11 cellular contexts compared by ENCODE assay signal in the genomic region with DNA sequence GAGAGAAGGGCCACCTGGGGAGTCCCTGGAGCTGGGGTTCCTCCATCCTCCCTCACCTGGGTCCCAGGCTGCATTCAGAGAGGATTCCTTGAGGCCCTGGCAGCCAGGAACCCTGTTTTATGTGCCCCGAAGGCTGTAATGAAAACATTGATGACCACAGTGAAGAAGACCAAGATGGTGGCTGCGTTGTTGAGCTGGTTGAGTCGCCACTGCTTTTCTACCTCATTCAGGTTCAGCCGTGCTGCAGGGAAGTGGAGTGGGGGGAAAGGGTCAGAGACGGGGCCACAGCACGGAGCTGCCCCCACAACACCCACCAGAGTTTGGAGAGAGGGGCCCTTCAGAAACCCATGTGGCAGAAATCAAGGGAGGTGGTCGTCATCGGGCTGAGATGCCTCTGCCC.
DNase-seq lines count a peak whose midpoint lies in the region; ATAC-seq and TF ChIP-seq lines count a peak whose summit lies in the region.
"Had no signal": no experiment of that assay in that cellular context is flagged by ENCODE, and none has a peak within 500 bp of the region (broad histone marks: within the 10 kb centered on the region; RNA-seq: fewer than 3 reads in every experiment).

No MANE protein-coding gene starts in this region.

- H3K9ac ChIP-seq in Loucy (ENCODE audit: low read depth, low read length, poor library complexity, severe bottlenecking), result peak overlapping the region; percentile 81
- H3K9ac ChIP-seq: GM23248 had no signal

- H3K4me3 Mint-ChIP-seq in natural killer cell (peak overlapping the region; percentile 85), glutamatergic neuron (ENCODE audit: unreplicated experiment) (no peak overlapping the region)
- H3K4me3 Mint-ChIP-seq in natural killer cell treated with Interleukin-12 subunit alpha and Interleukin-12 subunit beta and Interleukin-15 and Interleukin-18, amount 100 ng/mL, for 72 hours, result no peak overlapping the region

- 94% methylated on average over 7 to 8 of the region's 8 CpGs for WGBS in thyroid gland, 2 donors

- TF ChIP-seq POLR2A in thyroid gland (IDR thresholded peaks at IDR 0.05), result no peak

- no peaks in the 10 kb centered on the region for H3K9me2 ChIP-seq in Loucy (replicated peaks; ENCODE audit: low read depth, low read length)

- no peak for ATAC-seq in natural killer cell
- ATAC-seq in natural killer cell treated with Interleukin-12 subunit alpha and Interleukin-12 subunit beta and Interleukin-15 and Interleukin-18, amount 100 ng/mL, for 72 hours, result no peak

- H3K4me3 ChIP-seq in Loucy (ENCODE audit: low read length, poor library complexity, severe bottlenecking) (peak overlapping the region; percentile 72), thyroid gland (replicated peaks in 1 of 3) (no peak overlapping the region)
- H3K4me3 ChIP-seq: GM23248 had no signal

- H3K4me1 ChIP-seq in Loucy (ENCODE audit: insufficient read depth, low read length, poor library complexity, severe bottlenecking), result peaks cover 78% of the 10 kb centered on the region
- peaks cover 7 to 8% of the 10 kb centered on the region in 2 donors for H3K4me1 ChIP-seq in thyroid gland

- TF ChIP-seq CTCF in natural killer cell (IDR thresholded peaks at IDR 0.05) (no peak), Loucy (conservative IDR thresholded peaks at IDR 0.05; ENCODE audit: low read length) (no peak), glutamatergic neuron (IDR thresholded peaks at IDR 0.05; ENCODE audit: partially characterized antibody, unreplicated experiment) (no peak), thyroid gland (IDR thresholded peaks at IDR 0.05) (no peak)

- DNase-seq in natural killer cell (no peak), glutamatergic neuron (no peak), thyroid gland (no peak), OCI-M1 (lab: John Stamatoyannopoulos, UW) (no peak), SKM-1 treated with dmso at 0.1 percent for 144 hours (lab: John Stamatoyannopoulos, UW; ENCODE audit: unreplicated experiment) (no peak)
- DNase-seq in natural killer cell treated with Interleukin-12 subunit alpha and Interleukin-12 subunit beta and Interleukin-15 and Interleukin-18, amount 100 ng/mL, for 72 hours (ENCODE audit: low spot score), result no peak
- DNase-seq: GM23248, NCI-H1436, NCI-H2081 treated with DMSO at 0.1 percent for 48 hours, NCI-H524 had no signal

- H4K20me1 ChIP-seq in Loucy (ENCODE audit: insufficient read depth, low read length, poor library complexity, severe bottlenecking), result no peaks in the 10 kb centered on the region

- H3K27me3 ChIP-seq in Loucy (ENCODE audit: insufficient read depth, low read length, poor library complexity, severe bottlenecking) (no peaks in the 10 kb centered on the region), thyroid gland (peaks cover 3% of the 10 kb centered on the region)

- H3K9me3 Mint-ChIP-seq in natural killer cell, result no peaks in the 10 kb centered on the region
- H3K9me3 Mint-ChIP-seq in natural killer cell treated with Interleukin-12 subunit alpha and Interleukin-12 subunit beta and Interleukin-15 and Interleukin-18, amount 100 ng/mL, for 72 hours, result no peaks in the 10 kb centered on the region
- H3K9me3 Mint-ChIP-seq in glutamatergic neuron (ENCODE audit: unreplicated experiment), result peaks cover 14% of the 10 kb centered on the region

- no peaks in the 10 kb centered on the region for H3K27me3 Mint-ChIP-seq in natural killer cell (ENCODE audit: low read depth in 2 of 2)
- no peaks in the 10 kb centered on the region for H3K27me3 Mint-ChIP-seq in natural killer cell treated with Interleukin-12 subunit alpha and Interleukin-12 subunit beta and Interleukin-15 and Interleukin-18, amount 100 ng/mL, for 72 hours
- peaks cover 7% of the 10 kb centered on the region for H3K27me3 Mint-ChIP-seq in glutamatergic neuron (ENCODE audit: unreplicated experiment)

- H3K36me3 Mint-ChIP-seq in natural killer cell (no peaks in the 10 kb centered on the region), glutamatergic neuron (ENCODE audit: unreplicated experiment) (peaks cover 3% of the 10 kb centered on the region)
- no peaks in the 10 kb centered on the region for H3K36me3 Mint-ChIP-seq in natural killer cell treated with Interleukin-12 subunit alpha and Interleukin-12 subunit beta and Interleukin-15 and Interleukin-18, amount 100 ng/mL, for 72 hours

- H2AFZ ChIP-seq in Loucy (ENCODE audit: low read length), result no peak overlapping the region
- H2AFZ ChIP-seq: GM23248 had no signal

- H3K9me3 ChIP-seq in Loucy (ENCODE audit: insufficient read depth, low read depth, low read length) (no peaks in the 10 kb centered on the region), thyroid gland (no peaks in the 10 kb centered on the region)

- peaks cover 4% of the 10 kb centered on the region; the same call in 1 of the 2 replicates for H3F3A ChIP-seq in Loucy (ENCODE audit: low read depth)

- H3K27ac Mint-ChIP-seq in natural killer cell, result peak overlapping the region; percentile 87 to 90
- no peak overlapping the region for H3K27ac Mint-ChIP-seq in natural killer cell treated with Interleukin-12 subunit alpha and Interleukin-12 subunit beta and Interleukin-15 and Interleukin-18, amount 100 ng/mL, for 72 hours
- H3K27ac Mint-ChIP-seq in glutamatergic neuron (ENCODE audit: unreplicated experiment), result peak overlapping the region; percentile 28

- no peaks in the 10 kb centered on the region for H3K36me3 ChIP-seq in Loucy (ENCODE audit: insufficient read depth, low read length)
- no peaks in the 10 kb centered on the region for H3K36me3 ChIP-seq in thyroid gland

- intact Hi-C loops in natural killer cell (cut with micrococcal nuclease), result loop anchor here (5.0 kb wide), 1 partner anchor 527 kb away; no protein-coding TSS in a partner anchor
- intact Hi-C loops in thyroid gland (cut with DNase I), result loop anchor here (5.0 to 10.0 kb wide), 3 partner anchors 187 to 530 kb away; a partner anchor contains a TSS

- H3K4me2 ChIP-seq in Loucy (ENCODE audit: low read depth, low read length, poor library complexity, severe bottlenecking), result peak overlapping the region; percentile 93

- H3K79me2 ChIP-seq in Loucy (ENCODE audit: insufficient read depth, low read length), result peaks cover 19% of the 10 kb centered on the region; the same call in 1 of the 2 replicates

- no peak overlapping the region for H3K27ac ChIP-seq in thyroid gland
- H3K27ac ChIP-seq: GM23248 had no signal

- peaks cover 62 to 83% of the 10 kb centered on the region in 2 donors for H3K4me1 Mint-ChIP-seq in natural killer cell
- H3K4me1 Mint-ChIP-seq in natural killer cell treated with Interleukin-12 subunit alpha and Interleukin-12 subunit beta and Interleukin-15 and Interleukin-18, amount 100 ng/mL, for 72 hours (ENCODE audit: low read depth in 2 of 2), result peaks cover 45 to 60% of the 10 kb centered on the region in 2 donors
- H3K4me1 Mint-ChIP-seq in glutamatergic neuron (ENCODE audit: low read depth, unreplicated experiment), result peaks cover 44% of the 10 kb centered on the region

Comparison
In these comparisons a context has a peak if more than half of its experiments do, and no peak if none do; other contexts are left out.
1. H3K27ac Mint-ChIP-seq: peak in natural killer cell (2 of 2) and glutamatergic neuron (single experiment); none in natural killer cell treated with Interleukin-12 subunit alpha and Interleukin-12 subunit beta and Interleukin-15 and Interleukin-18, amount 100 ng/mL, for 72 hours (0 of 2).